Comparison of ENCODE assay signal across 9 cellular contexts in the genomic region with DNA sequence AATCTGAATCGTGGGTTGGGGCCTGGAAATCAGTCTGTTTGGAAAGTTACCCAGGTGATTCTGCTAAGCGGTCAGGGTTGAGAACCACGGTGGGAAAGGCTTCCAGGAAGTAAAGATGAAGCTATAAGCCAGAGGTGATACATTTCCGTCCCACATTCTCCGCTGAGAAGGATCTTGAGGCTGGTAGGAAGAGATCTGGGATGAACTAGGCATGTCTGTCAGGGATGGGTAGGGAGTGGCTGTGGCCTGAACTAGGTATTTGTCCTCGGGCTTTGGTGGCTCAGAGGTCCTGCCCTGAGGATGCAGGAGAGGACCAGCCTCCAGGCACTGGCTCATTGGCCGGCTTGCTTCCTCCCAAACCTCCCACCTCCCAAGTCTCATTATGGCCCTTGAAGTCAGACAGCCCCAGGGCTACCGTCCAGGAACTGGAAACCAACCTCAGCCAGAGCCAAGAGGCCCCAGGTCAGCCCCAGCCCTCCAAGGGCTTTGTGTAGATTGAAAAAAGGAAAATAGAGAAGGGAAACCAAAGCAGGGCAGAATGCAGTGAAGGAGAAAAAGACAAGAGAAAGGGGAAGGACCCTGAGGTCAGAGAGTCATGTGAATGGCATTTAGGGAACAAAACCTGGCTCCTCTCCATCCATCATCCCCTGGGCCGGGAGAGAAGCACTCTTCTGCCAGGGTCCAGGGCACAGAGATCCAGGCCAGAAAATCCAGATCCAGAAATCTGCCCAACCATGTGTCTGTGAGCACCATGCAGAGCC.
DNase-seq lines count a peak whose midpoint lies in the region; ATAC-seq and TF ChIP-seq lines count a peak whose summit lies in the region.
"Had no signal": no experiment of that assay in that cellular context is flagged by ENCODE, and none has a peak within 500 bp of the region (broad histone marks: within the 10 kb centered on the region; RNA-seq: fewer than 3 reads in every experiment).

No MANE protein-coding gene starts in this region.

- intact Hi-C loops in activated B cell treated with CpG ODN at 0.5 μM for 24 hours (cut with micrococcal nuclease) (loop anchor here (1.0 to 5.0 kb wide), 9 partner anchors 24 to 296 kb away; no protein-coding TSS in a partner anchor), left lung (cut with DNase I) (no loop called here), testis (cut with DNase I; ENCODE audit: low total_unique reads) (no loop called here), natural killer cell (cut with micrococcal nuclease) (no loop called here)

- peaks cover 26 to 74% of the 10 kb centered on the region in 2 donors for H3K4me1 ChIP-seq in left lung
- peaks cover 55% of the 10 kb centered on the region for H3K4me1 ChIP-seq in testis

- H3K4me3 Mint-ChIP-seq in activated B cell treated with CpG ODN at 0.5 μM for 24 hours, result peak overlapping the region; percentile 60
- H3K4me3 Mint-ChIP-seq in natural killer cell, result no peak overlapping the region

- H3K27me3 Mint-ChIP-seq in activated B cell treated with CpG ODN at 0.5 μM for 24 hours (no peaks in the 10 kb centered on the region), natural killer cell (ENCODE audit: low read depth in 2 of 2) (no peaks in the 10 kb centered on the region)

- no peak for TF ChIP-seq POLR2A in testis (IDR thresholded peaks at IDR 0.05)

- H3K36me3 Mint-ChIP-seq in activated B cell treated with CpG ODN at 0.5 μM for 24 hours (ENCODE audit: low read depth) (no peaks in the 10 kb centered on the region), natural killer cell (no peaks in the 10 kb centered on the region)

- H3K9me3 ChIP-seq in left lung, result no peaks in the 10 kb centered on the region
- H3K9me3 ChIP-seq in testis, result no peaks in the 10 kb centered on the region

- H3K4me1 Mint-ChIP-seq in activated B cell treated with CpG ODN at 0.5 μM for 24 hours (peaks cover 65% of the 10 kb centered on the region), natural killer cell (peaks cover 5 to 24% of the 10 kb centered on the region in 2 donors)

- DNase-seq in activated B cell treated with CpG ODN at 0.5 μM for 24 hours (no peak), left lung (peak; percentile 67 to 76), testis (no peak), natural killer cell (no peak), superior temporal gyrus (ENCODE audit: extremely low spot score) (no peak), NCI-H510A (lab: John Stamatoyannopoulos, UW) (no peak)
- DNase-seq: mesendoderm had no signal

- H3K27me3 ChIP-seq in left lung, result no peaks in the 10 kb centered on the region
- no peaks in the 10 kb centered on the region for H3K27me3 ChIP-seq in testis

- H3K9me3 Mint-ChIP-seq in activated B cell treated with CpG ODN at 0.5 μM for 24 hours, result peaks cover 2% of the 10 kb centered on the region
- no peaks in the 10 kb centered on the region for H3K9me3 Mint-ChIP-seq in natural killer cell

- H3K27ac Mint-ChIP-seq in activated B cell treated with CpG ODN at 0.5 μM for 24 hours (peak overlapping the region; percentile 85), natural killer cell (peak overlapping the region in 1 of 2 donors; percentile 36)

- TF ChIP-seq CTCF in activated B cell treated with CpG ODN at 0.5 μM for 24 hours (IDR thresholded peaks at IDR 0.05) (no peak), left lung (IDR thresholded peaks at IDR 0.05) (no peak), testis (IDR thresholded peaks at IDR 0.05) (no peak), natural killer cell (IDR thresholded peaks at IDR 0.05) (no peak)

- POLR2A ChIA-PET in activated B cell treated with CpG ODN at 0.5 μM for 24 hours (lab: Charles Lee), result interaction anchor here (0.7 to 2.1 kb wide), 5 partner anchors 29 to 355 kb away, joined by 4 to 10 read pairs (median 4); a partner anchor contains a TSS

- ATAC-seq in HG03025 (IDR thresholded peaks at IDR 0.05; ENCODE audit: low FRiP score, unreplicated experiment), result peak; percentile 36
- ATAC-seq in activated B cell treated with CpG ODN at 0.5 μM for 24 hours (ENCODE audit: low read depth), result peak; percentile 70
- ATAC-seq in left lung, result peak; percentile 46
- ATAC-seq in HG02840 (IDR thresholded peaks at IDR 0.05; ENCODE audit: low FRiP score, unreplicated experiment), result no peak
- ATAC-seq in natural killer cell, result no peak

- H3K36me3 ChIP-seq in left lung (no peaks in the 10 kb centered on the region), testis (ENCODE audit: low read depth, missing control alignments) (no peaks in the 10 kb centered on the region)

- H3K27ac ChIP-seq in left lung, result peak overlapping the region; percentile 79 to 91
- peak overlapping the region; percentile 66 to 79 for H3K27ac ChIP-seq in testis

- H3K4me3 ChIP-seq in left lung, result no peak overlapping the region
- no peak overlapping the region for H3K4me3 ChIP-seq in testis

- CTCF ChIA-PET in activated B cell treated with CpG ODN at 0.5 μM for 24 hours (lab: Charles Lee), result interaction anchor here (0.8 to 1.6 kb wide), 5 partner anchors 9 to 159 kb away, joined by 3 to 7 read pairs (median 3); no protein-coding TSS in a partner anchor

- WGBS in testis, 2 donors, result 58 to 76% methylated on average over 8 to 9 of the region's 9 CpGs

Comparison
In these comparisons a context has a peak if more than half of its experiments do, and no peak if none do; other contexts are left out.
1. ATAC-seq: peak in HG03025 (single experiment), activated B cell treated with CpG ODN at 0.5 μM for 24 hours (single experiment) and left lung (single experiment); none in HG02840 (single experiment) and natural killer cell (0 of 3).
2. DNase-seq: peak in left lung (2 of 2); none in activated B cell treated with CpG ODN at 0.5 μM for 24 hours (single experiment), testis (single experiment), natural killer cell (single experiment), superior temporal gyrus (single experiment) and NCI-H510A (single experiment).